Comparison of ENCODE assay signal across 19 cellular contexts in the genomic region with DNA sequence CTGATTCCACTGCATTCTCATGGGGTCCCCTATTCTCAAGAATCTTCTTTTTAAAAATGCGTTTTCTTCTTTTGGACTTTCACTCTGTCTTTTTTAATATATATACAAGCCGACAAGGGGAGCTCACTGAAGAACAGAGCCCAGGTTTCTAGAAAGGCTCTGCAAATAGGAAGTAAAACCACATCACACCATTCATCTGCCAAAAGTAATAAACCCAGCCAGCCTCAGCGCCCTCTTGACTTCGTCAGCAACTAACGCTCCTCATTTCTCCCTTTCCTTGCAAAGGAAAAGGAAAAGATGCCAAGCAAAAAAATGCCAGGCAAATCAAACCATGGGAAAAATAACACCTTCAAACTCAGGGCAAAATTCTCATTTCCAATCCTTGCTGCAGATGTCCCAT.
DNase-seq lines count a peak whose midpoint lies in the region; ATAC-seq and TF ChIP-seq lines count a peak whose summit lies in the region.
"Had no signal": no experiment of that assay in that cellular context is flagged by ENCODE, and none has a peak within 500 bp of the region (broad histone marks: within the 10 kb centered on the region; RNA-seq: fewer than 3 reads in every experiment).

No MANE protein-coding gene starts in this region.

- peaks cover 13% of the 10 kb centered on the region for H3K27me3 Mint-ChIP-seq in stimulated activated naive CD8-positive, alpha-beta T cell treated with anti-CD3 and anti-CD28 coated beads, Interleukin-15, amount 100 ng/mL, for 72 hours

- H3K36me3 ChIP-seq in Loucy (ENCODE audit: insufficient read depth, low read length) (no peaks in the 10 kb centered on the region), upper lobe of right lung (no peaks in the 10 kb centered on the region), gastrocnemius medialis (no peaks in the 10 kb centered on the region)

- no peak overlapping the region for H3K27ac Mint-ChIP-seq in stimulated activated naive CD8-positive, alpha-beta T cell treated with anti-CD3 and anti-CD28 coated beads, Interleukin-15, amount 100 ng/mL, for 72 hours
- H3K27ac Mint-ChIP-seq: CD14-positive monocyte, GM23338 had no signal

- H3K9me3 ChIP-seq in Loucy (ENCODE audit: insufficient read depth, low read depth, low read length) (no peaks in the 10 kb centered on the region), upper lobe of right lung (no peaks in the 10 kb centered on the region), gastrocnemius medialis (no peaks in the 10 kb centered on the region)

- H3K27ac ChIP-seq in upper lobe of right lung (no peak overlapping the region), gastrocnemius medialis (no peak overlapping the region)
- H3K27ac ChIP-seq: PC-9, RWPE1 had no signal

- peaks cover 23% of the 10 kb centered on the region for H3K4me1 ChIP-seq in Loucy (ENCODE audit: insufficient read depth, low read length, poor library complexity, severe bottlenecking)
- no peaks in the 10 kb centered on the region for H3K4me1 ChIP-seq in upper lobe of right lung
- no peaks in the 10 kb centered on the region for H3K4me1 ChIP-seq in gastrocnemius medialis

- no peaks in the 10 kb centered on the region for H3K79me2 ChIP-seq in Loucy (ENCODE audit: insufficient read depth, low read length)

- no peak overlapping the region for H3K4me3 Mint-ChIP-seq in stimulated activated naive CD8-positive, alpha-beta T cell treated with anti-CD3 and anti-CD28 coated beads, Interleukin-15, amount 100 ng/mL, for 72 hours
- H3K4me3 Mint-ChIP-seq: CD14-positive monocyte, GM23338 had no signal

- peak overlapping the region; percentile 75 for H2AFZ ChIP-seq in Loucy (ENCODE audit: low read length)
- H2AFZ ChIP-seq: GM23338, PC-9 had no signal

- ATAC-seq in sciatic nerve (peak; percentile 66), upper lobe of right lung (no peak), gastrocnemius medialis (no peak)
- no peak for ATAC-seq in stimulated activated naive CD8-positive, alpha-beta T cell treated with anti-CD3 and anti-CD28 coated beads, Interleukin-15, amount 100 ng/mL, for 72 hours
- ATAC-seq: GM23338 had no signal

- peak; percentile 37 for DNase-seq in astrocyte of the cerebellum (ENCODE audit: low read depth)
- DNase-seq in iris pigment epithelial cell (ENCODE audit: low read depth): peak; percentile 1
- DNase-seq in sciatic nerve (ENCODE audit: low spot score): no peak
- DNase-seq in KG1 (lab: John Stamatoyannopoulos, UW): no peak
- DNase-seq in upper lobe of right lung: no peak
- DNase-seq in stimulated activated naive CD8-positive, alpha-beta T cell treated with anti-CD3 and anti-CD28 coated beads, Interleukin-15, amount 100 ng/mL, for 72 hours: no peak
- DNase-seq in gastrocnemius medialis: no peak
- DNase-seq: GF-D8, HCEC 1CT, IMR-90, NCI-H187, NCI-H2107, NCI-H524 treated with DMSO at 0.1 percent for 48 hours, PC-9, SIG-M5 had no signal

- H3K9me2 ChIP-seq in Loucy (replicated peaks; ENCODE audit: low read depth, low read length): no peaks in the 10 kb centered on the region

- peak overlapping the region; percentile 79 for H3K4me2 ChIP-seq in Loucy (ENCODE audit: low read depth, low read length, poor library complexity, severe bottlenecking)
- H3K4me2 ChIP-seq: GM23338, PC-9 had no signal

- TF ChIP-seq CTCF in Loucy (conservative IDR thresholded peaks at IDR 0.05; ENCODE audit: low read length): peak; percentile 19; the same call in 1 of the 2 replicates
- no peak for TF ChIP-seq CTCF in astrocyte of the cerebellum (IDR thresholded peaks at IDR 0.05; ENCODE audit: low read depth, low read length, missing control alignments)
- TF ChIP-seq CTCF in upper lobe of right lung (IDR thresholded peaks at IDR 0.05): no peak
- TF ChIP-seq CTCF in gastrocnemius medialis (IDR thresholded peaks at IDR 0.05 in 4 of 5, conservative IDR thresholded peaks at IDR 0.05 in 1 of 5): no peak

- intact Hi-C loops in sciatic nerve (cut with DNase I): no loop called here
- intact Hi-C loops in upper lobe of right lung (cut with DNase I): no loop called here
- intact Hi-C loops in gastrocnemius medialis (cut with DNase I; ENCODE audit: low total_unique reads): no loop called here

- in situ Hi-C loops in astrocyte of the cerebellum (cut with HindIII; ENCODE audit: low sequenced_read_pairs) (no loop called here), gastrocnemius medialis (cut with MboI; ENCODE audit: low sequenced_read_pairs in 4 of 4) (no loop called here)

- TF ChIP-seq POLR2A in gastrocnemius medialis (IDR thresholded peaks at IDR 0.05): no peak

- H3K9ac ChIP-seq in Loucy (ENCODE audit: low read depth, low read length, poor library complexity, severe bottlenecking): peak overlapping the region; percentile 35

- H3F3A ChIP-seq in Loucy (ENCODE audit: low read depth): no peaks in the 10 kb centered on the region

- no peaks in the 10 kb centered on the region for H3K4me1 Mint-ChIP-seq in stimulated activated naive CD8-positive, alpha-beta T cell treated with anti-CD3 and anti-CD28 coated beads, Interleukin-15, amount 100 ng/mL, for 72 hours
- H3K4me1 Mint-ChIP-seq: CD14-positive monocyte, GM23338 had no signal

- H3K4me3 ChIP-seq in Loucy (ENCODE audit: low read length, poor library complexity, severe bottlenecking) (peak overlapping the region; percentile 53), astrocyte of the cerebellum (ENCODE audit: low read depth, low read length) (no peak overlapping the region), upper lobe of right lung (no peak overlapping the region), gastrocnemius medialis (no peak overlapping the region)
- H3K4me3 ChIP-seq: GM23338, PC-9 had no signal

- peaks cover 0 to 1% of the 10 kb centered on the region in 2 donors for H3K9me3 Mint-ChIP-seq in stimulated activated naive CD8-positive, alpha-beta T cell treated with anti-CD3 and anti-CD28 coated beads, Interleukin-15, amount 100 ng/mL, for 72 hours
- H3K9me3 Mint-ChIP-seq: GM23338 had no signal

- H3K27me3 ChIP-seq in Loucy (ENCODE audit: insufficient read depth, low read length, poor library complexity, severe bottlenecking) (no peaks in the 10 kb centered on the region), upper lobe of right lung (no peaks in the 10 kb centered on the region), gastrocnemius medialis (no peaks in the 10 kb centered on the region)

- no peaks in the 10 kb centered on the region for H4K20me1 ChIP-seq in Loucy (ENCODE audit: insufficient read depth, low read length, poor library complexity, severe bottlenecking)

Comparison
In these comparisons a context has a peak if more than half of its experiments do, and no peak if none do; other contexts are left out.
1. DNase-seq: peak in astrocyte of the cerebellum (single experiment) and iris pigment epithelial cell (single experiment); none in sciatic nerve (single experiment), KG1 (single experiment), upper lobe of right lung (single experiment), stimulated activated naive CD8-positive, alpha-beta T cell treated with anti-CD3 and anti-CD28 coated beads, Interleukin-15, amount 100 ng/mL, for 72 hours (0 of 2) and gastrocnemius medialis (0 of 2).